In genomic region chr4:183443609-183444148, GRCh38 we compare ENCODE assay signal across 8 cellular contexts. TPM values are rescaled to one million over a fixed set of nuclear protein-coding genes. Genes with fewer than 3 reads are reported as not detected.
DNase-seq lines count a peak whose midpoint lies in the region; ATAC-seq and TF ChIP-seq lines count a peak whose summit lies in the region.

No MANE protein-coding gene starts in this region.

- DNase-seq in AG04450 (ENCODE audit: low read depth, low spot score) (peak; percentile 2), amniotic epithelial cell (ENCODE audit: low read depth) (peak; percentile 52), inferior parietal cortex (ENCODE audit: extremely low spot score) (peak; percentile 49)
- peak; percentile 51 for DNase-seq in stimulated activated CD4-positive, alpha-beta T cell treated with anti-CD3 and anti-CD28 coated beads, Interleukin-15, amount 100 ng/mL, for 24 hours

- peak overlapping the region; percentile 79 for H3K4me2 ChIP-seq in OCI-LY1 (ENCODE audit: low read length)

- ATAC-seq in GM19351 (IDR thresholded peaks at IDR 0.05; ENCODE audit: unreplicated experiment) = peak; percentile 24
- no peak for ATAC-seq in HG03520 (IDR thresholded peaks at IDR 0.05; ENCODE audit: unreplicated experiment)
- no peak for ATAC-seq in GM21825 (IDR thresholded peaks at IDR 0.05; ENCODE audit: unreplicated experiment)

- no peaks in the 10 kb centered on the region; the same call in 1 of the 2 replicates for H3F3A ChIP-seq in OCI-LY1 (ENCODE audit: insufficient read depth, low read length)

- no peak for TF ChIP-seq CTCF in AG04450 (IDR thresholded peaks at IDR 0.05; ENCODE audit: low read depth, low read length)
- no peak for TF ChIP-seq CTCF in OCI-LY1 (IDR thresholded peaks at IDR 0.05; ENCODE audit: low read length)

- H3K9me3 ChIP-seq in AG04450 (ENCODE audit: control insufficient read depth, insufficient read depth, low read length) (no peaks in the 10 kb centered on the region; the same call in none of the 2 replicates), OCI-LY1 (ENCODE audit: low read length) (no peaks in the 10 kb centered on the region)

- H3K4me3 ChIP-seq in AG04450 (ENCODE audit: low read depth, low read length) (peak overlapping the region; percentile 89), OCI-LY1 (ENCODE audit: low read depth, low read length, poor library complexity, severe bottlenecking) (peak overlapping the region; percentile 78)

- peaks cover 43% of the 10 kb centered on the region for H3K4me1 ChIP-seq in OCI-LY1 (ENCODE audit: insufficient read depth, low read length, severe bottlenecking)

- peaks cover 19% of the 10 kb centered on the region for H3K79me2 ChIP-seq in OCI-LY1 (ENCODE audit: insufficient read depth, low read length)

- peak overlapping the region; percentile 32; the same call in 1 of the 2 replicates for H2AFZ ChIP-seq in OCI-LY1 (ENCODE audit: low read length)

- H3K9me2 ChIP-seq in OCI-LY1 (ENCODE audit: low read depth, low read length) = no peaks in the 10 kb centered on the region

- H3K27ac ChIP-seq in AG04450 (ENCODE audit: low read depth, low read length) (peak overlapping the region; percentile 94), OCI-LY1 (ENCODE audit: low read depth, low read length, poor library complexity, severe bottlenecking) (peak overlapping the region; percentile 51)

- POLR2A ChIA-PET in AG04450 (lab: Yijun Ruan, JAX) = interaction anchor here (0.6 to 1.6 kb wide), 10 partner anchors 11 to 1004 kb away, joined by 3 to 9 read pairs (median 4); no protein-coding TSS in a partner anchor

- peak overlapping the region; percentile 80 for H3K9ac ChIP-seq in OCI-LY1 (ENCODE audit: low read length)

- H4K20me1 ChIP-seq in OCI-LY1 (ENCODE audit: insufficient read depth, low read length) = peaks cover 5% of the 10 kb centered on the region; the same call in 1 of the 2 replicates

- CTCF ChIA-PET in AG04450 (lab: Charles Lee) = interaction anchor here (1.0 to 1.9 kb wide), 4 partner anchors 25 to 370 kb away, joined by 4 to 8 read pairs (median 4); no protein-coding TSS in a partner anchor

- H3K27me3 ChIP-seq in AG04450 (ENCODE audit: control insufficient read depth, insufficient read depth, low read length) (no peaks in the 10 kb centered on the region), OCI-LY1 (ENCODE audit: insufficient read depth, low read length) (no peaks in the 10 kb centered on the region)

- H3K36me3 ChIP-seq in OCI-LY1 (ENCODE audit: insufficient read depth, low read length) = peaks cover 31% of the 10 kb centered on the region

RNA-seq across cellular contexts. Expression of gene CDKN2AIP, which starts 0.8 kb away (rescaled TPM):
- 12.0 and 15.7 TPM in 2 replicates for polyA plus RNA-seq in AG04450 (2011; rRNA removed)
- 7.3 and 9.9 TPM in 2 replicates for polyA minus RNA-seq in AG04450 (2011; rRNA and poly(A)+ RNA removed)

Comparison
In these comparisons a context has a peak if more than half of its experiments do, and no peak if none do; other contexts are left out.
1. DNase-seq: peak in every context shown above with its lines; median percentile 52 in amniotic epithelial cell; 51 in stimulated activated CD4-positive, alpha-beta T cell treated with anti-CD3 and anti-CD28 coated beads, Interleukin-15, amount 100 ng/mL, for 24 hours; 49 in inferior parietal cortex; 2 in AG04450.